In genomic region chr3:171561601-171562323, GRCh38 we compare ENCODE assay signal across 15 cellular contexts.
A peak's percentile ranks its signal among the peaks of the same experiment; 100 is the strongest.
DNase-seq lines count a peak whose midpoint lies in the region; ATAC-seq lines count a peak whose summit lies in the region.
"Had no signal": no experiment of that assay in that cellular context is flagged by ENCODE, and none has a peak within 500 bp of the region (broad histone marks: within the 10 kb centered on the region; RNA-seq: fewer than 3 reads in every experiment).

No MANE protein-coding gene starts in this region.

- H3K9me3 Mint-ChIP-seq in activated naive CD4-positive, alpha-beta T cell treated with anti-CD3 and anti-CD28 coated beads for 36 hours: no peaks in the 10 kb centered on the region
- H3K9me3 Mint-ChIP-seq in activated CD8-positive, alpha-beta T cell treated with anti-CD3 and anti-CD28 coated beads, Interleukin-2, amount 10 ng/mL, durations not matched to agents 7 days and 5 days (ENCODE audit: insufficient read depth): no peaks in the 10 kb centered on the region
- H3K9me3 Mint-ChIP-seq in stimulated activated naive CD8-positive, alpha-beta T cell treated with anti-CD3 and anti-CD28 coated beads, Interleukin-15, Interleukin-2, amounts not matched to agents 100 ng/mL and 50 ng/mL, for 24 hours: no peaks in the 10 kb centered on the region

- ATAC-seq in HG03095 (IDR thresholded peaks at IDR 0.05; ENCODE audit: unreplicated experiment) (peak; percentile 72), GM19455 (IDR thresholded peaks at IDR 0.05; ENCODE audit: unreplicated experiment) (no peak), GM21528 (IDR thresholded peaks at IDR 0.05; ENCODE audit: low FRiP score, unreplicated experiment) (no peak)
- peak; percentile 65 for ATAC-seq in activated CD8-positive, alpha-beta T cell treated with anti-CD3 and anti-CD28 coated beads, Interleukin-2, amount 10 ng/mL, durations not matched to agents 7 days and 5 days

- CTCF ChIA-PET in activated naive CD4-positive, alpha-beta T cell treated with anti-CD3 and anti-CD28 coated beads for 36 hours (lab: Charles Lee): interaction anchor here (0.6 to 0.7 kb wide), 2 partner anchors 57 to 398 kb away, joined by 3 read pairs; no protein-coding TSS in a partner anchor
- CTCF ChIA-PET in activated CD8-positive, alpha-beta T cell treated with anti-CD3 and anti-CD28 coated beads, Interleukin-2, amount 10 ng/mL, durations not matched to agents 7 days and 5 days (lab: Charles Lee): interaction anchor here (1.1 to 1.5 kb wide), 5 partner anchors 101 to 399 kb away, joined by 3 to 6 read pairs (median 3); partner anchors contain the start of gene TNIK

- H3K4me1 Mint-ChIP-seq in activated naive CD4-positive, alpha-beta T cell treated with anti-CD3 and anti-CD28 coated beads for 36 hours (ENCODE audit: low read depth): peaks cover 22% of the 10 kb centered on the region
- peaks cover 40% of the 10 kb centered on the region for H3K4me1 Mint-ChIP-seq in activated CD8-positive, alpha-beta T cell treated with anti-CD3 and anti-CD28 coated beads, Interleukin-2, amount 10 ng/mL, durations not matched to agents 7 days and 5 days (ENCODE audit: low read depth)
- peaks cover 17% of the 10 kb centered on the region for H3K4me1 Mint-ChIP-seq in stimulated activated naive CD8-positive, alpha-beta T cell treated with anti-CD3 and anti-CD28 coated beads, Interleukin-15, Interleukin-2, amounts not matched to agents 100 ng/mL and 50 ng/mL, for 24 hours (ENCODE audit: low read depth)

- POLR2A ChIA-PET in activated CD8-positive, alpha-beta T cell treated with anti-CD3 and anti-CD28 coated beads, Interleukin-2, amount 10 ng/mL, durations not matched to agents 7 days and 5 days (lab: Charles Lee): interaction anchor here (0.6 to 1.1 kb wide), 2 partner anchors 104 to 301 kb away, joined by 3 read pairs; no protein-coding TSS in a partner anchor

- no peak for DNase-seq in activated naive CD4-positive, alpha-beta T cell treated with anti-CD3 and anti-CD28 coated beads for 36 hours
- no peak for DNase-seq in activated naive CD4-positive, alpha-beta T cell treated with Interleukin-2 at 50 U/mL for 16 hours
- no peak for DNase-seq in activated CD8-positive, alpha-beta T cell treated with anti-CD3 and anti-CD28 coated beads, Interleukin-2, amount 10 ng/mL, durations not matched to agents 7 days and 5 days
- DNase-seq in iPS-NIHi11 (ENCODE audit: low spot score): no peak
- DNase-seq: adrenal gland, GM23248, Kasumi-1, NCI-H2029, NCI-H69, RPMI8226, thyroid gland had no signal

- no peaks in the 10 kb centered on the region for H3K36me3 Mint-ChIP-seq in activated naive CD4-positive, alpha-beta T cell treated with anti-CD3 and anti-CD28 coated beads for 36 hours (ENCODE audit: low read depth)
- no peaks in the 10 kb centered on the region for H3K36me3 Mint-ChIP-seq in activated CD8-positive, alpha-beta T cell treated with anti-CD3 and anti-CD28 coated beads, Interleukin-2, amount 10 ng/mL, durations not matched to agents 7 days and 5 days (ENCODE audit: low read depth)
- no peaks in the 10 kb centered on the region for H3K36me3 Mint-ChIP-seq in stimulated activated naive CD8-positive, alpha-beta T cell treated with anti-CD3 and anti-CD28 coated beads, Interleukin-15, Interleukin-2, amounts not matched to agents 100 ng/mL and 50 ng/mL, for 24 hours (ENCODE audit: low read depth)

- H3K4me3 Mint-ChIP-seq in activated naive CD4-positive, alpha-beta T cell treated with anti-CD3 and anti-CD28 coated beads for 36 hours: peak overlapping the region; percentile 40
- H3K4me3 Mint-ChIP-seq in activated CD8-positive, alpha-beta T cell treated with anti-CD3 and anti-CD28 coated beads, Interleukin-2, amount 10 ng/mL, durations not matched to agents 7 days and 5 days: peak overlapping the region; percentile 31
- peak overlapping the region; percentile 33 for H3K4me3 Mint-ChIP-seq in stimulated activated naive CD8-positive, alpha-beta T cell treated with anti-CD3 and anti-CD28 coated beads, Interleukin-15, Interleukin-2, amounts not matched to agents 100 ng/mL and 50 ng/mL, for 24 hours

- peak overlapping the region; percentile 88 for H3K27ac Mint-ChIP-seq in activated naive CD4-positive, alpha-beta T cell treated with anti-CD3 and anti-CD28 coated beads for 36 hours
- peak overlapping the region; percentile 88 for H3K27ac Mint-ChIP-seq in activated CD8-positive, alpha-beta T cell treated with anti-CD3 and anti-CD28 coated beads, Interleukin-2, amount 10 ng/mL, durations not matched to agents 7 days and 5 days
- peak overlapping the region; percentile 91 for H3K27ac Mint-ChIP-seq in stimulated activated naive CD8-positive, alpha-beta T cell treated with anti-CD3 and anti-CD28 coated beads, Interleukin-15, Interleukin-2, amounts not matched to agents 100 ng/mL and 50 ng/mL, for 24 hours

- intact Hi-C loops in activated naive CD4-positive, alpha-beta T cell treated with anti-CD3 and anti-CD28 coated beads for 36 hours (cut with micrococcal nuclease): loop anchor here (1.0 to 10.0 kb wide), 5 partner anchors 67 to 687 kb away; partner anchors contain the start of genes RPL22L1 and TNIK

- H3K27me3 Mint-ChIP-seq in activated naive CD4-positive, alpha-beta T cell treated with anti-CD3 and anti-CD28 coated beads for 36 hours (ENCODE audit: low read depth): no peaks in the 10 kb centered on the region
- no peaks in the 10 kb centered on the region for H3K27me3 Mint-ChIP-seq in activated CD8-positive, alpha-beta T cell treated with anti-CD3 and anti-CD28 coated beads, Interleukin-2, amount 10 ng/mL, durations not matched to agents 7 days and 5 days (ENCODE audit: low read depth)
- H3K27me3 Mint-ChIP-seq in stimulated activated naive CD8-positive, alpha-beta T cell treated with anti-CD3 and anti-CD28 coated beads, Interleukin-15, Interleukin-2, amounts not matched to agents 100 ng/mL and 50 ng/mL, for 24 hours: no peaks in the 10 kb centered on the region

Comparison
In these comparisons a context has a peak if more than half of its experiments do, and no peak if none do; other contexts are left out.
1. ATAC-seq: peak in HG03095 (single experiment) and activated CD8-positive, alpha-beta T cell treated with anti-CD3 and anti-CD28 coated beads, Interleukin-2, amount 10 ng/mL, durations not matched to agents 7 days and 5 days (single experiment); none in GM19455 (single experiment) and GM21528 (single experiment).
2. Peak in every context shown above with its lines, with median percentiles within 50 percentile points of each other: H3K27ac Mint-ChIP-seq and H3K4me3 Mint-ChIP-seq.